Comparison of ENCODE assay signal across 14 cellular contexts in genomic region chr1:108896160-108897150, GRCh38. TPM values are rescaled to one million over a fixed set of nuclear protein-coding genes. Genes with fewer than 3 reads are reported as not detected.
A peak's percentile ranks its signal among the peaks of the same experiment; 100 is the strongest.
DNase-seq lines count a peak whose midpoint lies in the region; ATAC-seq and TF ChIP-seq lines count a peak whose summit lies in the region.
"Had no signal": no experiment of that assay in that cellular context is flagged by ENCODE, and none has a peak within 500 bp of the region (broad histone marks: within the 10 kb centered on the region; RNA-seq: fewer than 3 reads in every experiment).

No MANE protein-coding gene starts in this region.

- peak overlapping the region; percentile 48 to 71 (median 58) for H3K27ac ChIP-seq in esophagus squamous epithelium
- H3K27ac ChIP-seq: SK-N-MC had no signal

- TF ChIP-seq POLR2A in esophagus squamous epithelium (IDR thresholded peaks at IDR 0.05) = no peak

- peak; percentile 23 for DNase-seq in ELR (ENCODE audit: low read depth)
- peak; percentile 30 to 41 for DNase-seq in NOMO-1 (lab: John Stamatoyannopoulos, UW; ENCODE audit: unreplicated experiment in 2 of 2)
- DNase-seq in esophagus squamous epithelium (lab: John Stamatoyannopoulos, UW) = no peak
- DNase-seq in pons (ENCODE audit: low spot score) = peak; percentile 74
- no peak for DNase-seq in activated CD4-positive, CD25-positive, alpha-beta regulatory T cell treated with anti-CD3 and anti-CD28 coated beads, Interleukin-2, amount 50 U/mL, for 72 hours
- DNase-seq: Caco-2, erythroblast, mammary epithelial cell, NCI-H2107 had no signal

- H3K4me1 ChIP-seq in esophagus squamous epithelium = peaks cover 0 to 34% (median 0%) of the 10 kb centered on the region in 3 donors

- no peaks in the 10 kb centered on the region for H3K27me3 ChIP-seq in esophagus squamous epithelium
- H3K27me3 ChIP-seq: right atrium auricular region had no signal

- 32 to 53% methylated on average over 10 of the region's 10 CpGs for WGBS in esophagus squamous epithelium, 2 donors

- ATAC-seq in GM21619 (IDR thresholded peaks at IDR 0.05; ENCODE audit: unreplicated experiment) (no peak), GM18870 (IDR thresholded peaks at IDR 0.05; ENCODE audit: unreplicated experiment) (no peak), GM21515 (IDR thresholded peaks at IDR 0.05; ENCODE audit: unreplicated experiment) (no peak)

- intact Hi-C loops in esophagus squamous epithelium (cut with DNase I) = loop anchor here (5.0 kb wide), 1 partner anchor 69 kb away; no protein-coding TSS in a partner anchor

- TF ChIP-seq CTCF in esophagus squamous epithelium (IDR thresholded peaks at IDR 0.05) = no peak

- H3K36me3 ChIP-seq in esophagus squamous epithelium = peaks cover 0 to 31% (median 2%) of the 10 kb centered on the region in 3 donors
- H3K36me3 ChIP-seq: right atrium auricular region had no signal

- no peak overlapping the region for H3K4me3 ChIP-seq in esophagus squamous epithelium
- H3K4me3 ChIP-seq: right atrium auricular region, SK-N-MC had no signal

- H3K9me3 ChIP-seq in esophagus squamous epithelium = no peaks in the 10 kb centered on the region
- H3K9me3 ChIP-seq: Caco-2, right atrium auricular region had no signal

RNA-seq across cellular contexts. Expression of gene GPSM2, which starts 19.7 kb away (rescaled TPM):
- 10 to 100 TPM; 57.3 to 89.6 (median 82.1) TPM for total RNA-seq in esophagus squamous epithelium

RNA-seq across cellular contexts. Expression of gene AKNAD1, which starts 39.6 kb away (rescaled TPM):
- total RNA-seq in esophagus squamous epithelium = 1 to 10 TPM in 2 of 4 donors, under 1 TPM in 1, not detected in 1; 0.09 to 4.8 (median 2.6) TPM
- total RNA-seq: Caco-2, right atrium auricular region had no signal

Comparison
In these comparisons a context has a peak if more than half of its experiments do, and no peak if none do; other contexts are left out.
1. DNase-seq: peak in ELR (single experiment), NOMO-1 (2 of 2) and pons (single experiment); none in esophagus squamous epithelium (single experiment) and activated CD4-positive, CD25-positive, alpha-beta regulatory T cell treated with anti-CD3 and anti-CD28 coated beads, Interleukin-2, amount 50 U/mL, for 72 hours (single experiment).